ENCODE assay signal across 31 cellular contexts in the genomic region with DNA sequence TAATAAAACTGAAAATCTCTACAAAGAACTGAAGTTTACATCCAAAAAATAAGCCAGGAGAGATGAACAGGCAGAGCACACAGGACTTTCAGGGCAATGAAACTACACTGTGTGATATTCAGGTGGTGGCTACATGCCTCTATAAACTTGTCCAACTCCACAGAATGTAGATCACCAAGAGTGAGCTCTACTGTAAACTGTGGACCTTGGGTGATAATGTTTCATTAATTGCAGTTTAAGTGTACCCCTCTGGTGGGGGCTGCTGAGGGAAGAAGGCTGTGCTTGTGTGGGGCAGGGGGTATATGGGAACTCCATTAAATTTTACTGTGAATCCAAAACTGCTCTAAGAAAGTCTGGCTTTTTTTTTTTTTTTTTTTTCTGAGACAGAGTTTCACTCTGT. TPM values are rescaled to one million over a fixed set of nuclear protein-coding genes. Genes with fewer than 3 reads are reported as not detected.
DNase-seq lines count a peak whose midpoint lies in the region; ATAC-seq and TF ChIP-seq lines count a peak whose summit lies in the region.
"Had no signal": no experiment of that assay in that cellular context is flagged by ENCODE, and none has a peak within 500 bp of the region (broad histone marks: within the 10 kb centered on the region; RNA-seq: fewer than 3 reads in every experiment).

No MANE protein-coding gene starts in this region.

- ATAC-seq in heart left ventricle (no peak), GM18511 (IDR thresholded peaks at IDR 0.05; ENCODE audit: unreplicated experiment) (no peak)
- ATAC-seq: gastroesophageal sphincter, PC-3 had no signal

- H3K4me1 ChIP-seq in right atrium auricular region (peaks cover 0 to 91% of the 10 kb centered on the region in 2 donors), heart left ventricle (peaks cover 10 to 96% (median 82%) of the 10 kb centered on the region in 12 donors), skeletal muscle tissue (ENCODE audit: control insufficient read depth in 3 of 3, insufficient read depth in 3 of 3, low read length in 3 of 3) (peaks cover 59 to 75% (median 62%) of the 10 kb centered on the region in 3 donors)

- H3K27ac ChIP-seq in right atrium auricular region (peak overlapping the region; percentile 28 to 85), heart left ventricle (peak overlapping the region in 6 of 12 donors; percentile 13 to 90 (median 29)), skeletal muscle tissue (ENCODE audit: low read depth, low read length) (peak overlapping the region; percentile 52)
- H3K27ac ChIP-seq: BLaER1, gastroesophageal sphincter had no signal

- H3K36me3 ChIP-seq in right atrium auricular region = no peaks in the 10 kb centered on the region
- H3K36me3 ChIP-seq in heart left ventricle = peaks cover 0 to 30% (median 0%) of the 10 kb centered on the region in 9 donors
- peaks cover 4% of the 10 kb centered on the region for H3K36me3 ChIP-seq in H7 (replicated peaks; ENCODE audit: control insufficient read depth, insufficient read depth, low read length)
- peaks cover 0 to 3% (median 0%) of the 10 kb centered on the region in 3 donors for H3K36me3 ChIP-seq in skeletal muscle tissue (ENCODE audit: control insufficient read depth in 3 of 3, insufficient read depth in 3 of 3, low read length in 3 of 3)
- H3K36me3 ChIP-seq: gastroesophageal sphincter had no signal

- no peak overlapping the region for H3K9ac ChIP-seq in skeletal muscle tissue (ENCODE audit: low read depth in 1 of 3, low read length in 3 of 3)
- H3K9ac ChIP-seq: BLaER1 had no signal

- TF ChIP-seq CTCF in right atrium auricular region (IDR thresholded peaks at IDR 0.05) = no peak
- no peak for TF ChIP-seq CTCF in heart left ventricle (IDR thresholded peaks at IDR 0.05)
- TF ChIP-seq CTCF in chondrocyte (IDR thresholded peaks at IDR 0.05) = no peak

- H3K27me3 ChIP-seq in right atrium auricular region (no peaks in the 10 kb centered on the region), heart left ventricle (no peaks in the 10 kb centered on the region), H7 (ENCODE audit: control insufficient read depth, insufficient read depth, low read length) (no peaks in the 10 kb centered on the region), skeletal muscle tissue (ENCODE audit: control insufficient read depth in 3 of 3, insufficient read depth in 3 of 3, low read length in 3 of 3) (no peaks in the 10 kb centered on the region)
- H3K27me3 ChIP-seq: BLaER1, gastroesophageal sphincter had no signal

- H3K9me3 ChIP-seq in right atrium auricular region (no peaks in the 10 kb centered on the region), heart left ventricle (no peaks in the 10 kb centered on the region), skeletal muscle tissue (ENCODE audit: control insufficient read depth in 3 of 3, low read length in 3 of 3) (no peaks in the 10 kb centered on the region)
- H3K9me3 ChIP-seq: BLaER1, gastroesophageal sphincter had no signal

- H3K4me3 Mint-ChIP-seq in chondrocyte (ENCODE audit: unreplicated experiment) = no peak overlapping the region
- H3K4me3 Mint-ChIP-seq: activated naive CD8-positive, alpha-beta T cell; naive B cell had no signal

- TF ChIP-seq POLR2A in heart left ventricle (IDR thresholded peaks at IDR 0.05) = no peak

- peak overlapping the region; percentile 57 for H3K27ac Mint-ChIP-seq in chondrocyte (ENCODE audit: unreplicated experiment)
- H3K27ac Mint-ChIP-seq: activated naive CD8-positive, alpha-beta T cell had no signal

- H3K9me3 Mint-ChIP-seq in chondrocyte (ENCODE audit: low read depth) = no peaks in the 10 kb centered on the region
- H3K9me3 Mint-ChIP-seq: naive B cell had no signal

- peaks cover 75% of the 10 kb centered on the region for H3K4me1 Mint-ChIP-seq in chondrocyte (ENCODE audit: low read depth)

- intact Hi-C loops in heart left ventricle (cut with DNase I) = no loop called here

- H3K36me3 Mint-ChIP-seq in chondrocyte (ENCODE audit: low read depth) = peaks cover 6% of the 10 kb centered on the region
- H3K36me3 Mint-ChIP-seq: activated naive CD8-positive, alpha-beta T cell; naive B cell had no signal

- DNase-seq in right atrium auricular region (ENCODE audit: low spot score) = no peak
- DNase-seq in heart left ventricle = no peak
- DNase-seq in H7 = peak; percentile 10
- no peak for DNase-seq in chondrocyte (ENCODE audit: low spot score)
- DNase-seq in stimulated activated CD8-positive, alpha-beta memory T cell treated with anti-CD3 and anti-CD28 coated beads, Interleukin-4, amount 100 ng/mL, for 48 hours = no peak
- DNase-seq in GM19238 (ENCODE audit: insufficient read length, low spot score) = no peak
- DNase-seq: activated CD8-positive, alpha-beta memory T cell treated with anti-CD3 and anti-CD28 coated beads, Interleukin-2, amount 50 U/mL, for 48 hours; activated effector memory CD4-positive, alpha-beta T cell treated with Interleukin-2 at 50 U/mL for 16 hours; aorta; Calu3; central memory CD4-positive, alpha-beta T cell; dermis blood vessel endothelial cell; DMS79 treated with DMSO at 0.1 percent for 48 hours; GOT3; naive B cell; NCI-H1105 treated with DMSO at 0.1 percent for 48 hours; NCI-H1930; NCI-H526; NK-92 treated with Interleukin-12 subunit alpha and Interleukin-12 subunit beta, amount 100 ng/mL, for 24 hours; nucleus accumbens; PC-3; SHP77; stimulated activated CD4-positive, alpha-beta T cell treated with anti-CD3 and anti-CD28 coated beads, Interleukin-1b, Interleukin-23, amount 100 ng/mL, for 48 hours; SW 1271; T1000 had no signal

- H3K27me3 Mint-ChIP-seq in chondrocyte (ENCODE audit: low read depth) = no peaks in the 10 kb centered on the region
- H3K27me3 Mint-ChIP-seq: activated naive CD8-positive, alpha-beta T cell; naive B cell had no signal

- H3K4me3 ChIP-seq in right atrium auricular region = no peak overlapping the region
- no peak overlapping the region for H3K4me3 ChIP-seq in heart left ventricle
- no peak overlapping the region for H3K4me3 ChIP-seq in H7 (ENCODE audit: insufficient read depth, low read depth, low read length)
- no peak overlapping the region for H3K4me3 ChIP-seq in skeletal muscle tissue (ENCODE audit: low read length in 3 of 3)
- H3K4me3 ChIP-seq: BLaER1, gastroesophageal sphincter, smooth muscle cell had no signal

RNA-seq across cellular contexts. Expression of a gene that starts 22.7 kb away (rescaled TPM):
- total RNA-seq in right atrium auricular region (100 to 1,000 TPM; 132 to 153 TPM), heart left ventricle (100 to 1,000 TPM; 141 to 282 (median 196) TPM), chondrocyte (195 to 208 TPM (median 205 TPM) in 3 replicates), skeletal muscle tissue (86.1 TPM)
- 100 to 1,000 TPM in 1 of 2 donors, 10 to 100 TPM in 1; 85.5 to 186 TPM for polyA plus RNA-seq in heart left ventricle
- 83.2 and 91.8 TPM in 2 replicates for total RNA-seq in H7 (2014; rRNA removed; shearing (Covaris generic))

RNA-seq across cellular contexts. Expression of a gene that starts 33.6 kb away (rescaled TPM):
- total RNA-seq in right atrium auricular region = 1,000 to 10,000 TPM; 1,006 to 1,433 TPM
- total RNA-seq in heart left ventricle = 1,000 to 10,000 TPM in 8 of 9 donors, 100 to 1,000 TPM in 1; 822 to 5,278 (median 1,968) TPM
- 1,000 to 10,000 TPM; 2,695 to 3,131 TPM for polyA plus RNA-seq in heart left ventricle
- 62.3 and 80.7 TPM in 2 replicates for total RNA-seq in H7 (2014; rRNA removed; shearing (Covaris generic))
- total RNA-seq in chondrocyte = 1,313 to 1,335 TPM (median 1,322 TPM) in 3 replicates
- total RNA-seq in skeletal muscle tissue = 80.4 TPM

Comparison
In these comparisons a context has a peak if more than half of its experiments do, and no peak if none do; other contexts are left out.
1. RNA of a gene that starts 33.6 kb away (total RNA-seq): 822 to 5,278 TPM in heart left ventricle, 1,006 to 1,433 TPM in right atrium auricular region and 1,313 to 1,335 TPM in chondrocyte; 62.3 to 80.7 TPM in H7 and 80.4 TPM in skeletal muscle tissue (single experiment); every median in the first group is over 10 times any median in the second.